ENCODE assay signal across 8 cellular contexts in genomic region chr1:151908228-151908691, GRCh38.
DNase-seq lines count a peak whose midpoint lies in the region; ATAC-seq and TF ChIP-seq lines count a peak whose summit lies in the region.

No MANE protein-coding gene starts in this region.

- H3K4me3 ChIP-seq in HUES48 (ENCODE audit: low read depth, low read length) = peak overlapping the region; percentile 83
- peak overlapping the region; percentile 73 to 89 for H3K4me3 ChIP-seq in muscle layer of duodenum (ENCODE audit: low read depth in 1 of 2, low read length in 2 of 2)

- H3K9me3 Mint-ChIP-seq in activated naive CD8-positive, alpha-beta T cell treated with anti-CD3 and anti-CD28 coated beads, Interleukin-2, amount 50 U/mL, for 24 hours = peaks cover 11% of the 10 kb centered on the region

- peak; percentile 49 for TF ChIP-seq CTCF in C4-2B (conservative IDR thresholded peaks at IDR 0.05)

- H3K27me3 ChIP-seq in HUES48 (ENCODE audit: control insufficient read depth, insufficient read depth, low read length) = no peaks in the 10 kb centered on the region
- no peaks in the 10 kb centered on the region for H3K27me3 ChIP-seq in muscle layer of duodenum (ENCODE audit: low read depth, low read length)

- ATAC-seq in activated naive CD8-positive, alpha-beta T cell treated with anti-CD3 and anti-CD28 coated beads, Interleukin-2, amount 50 U/mL, for 24 hours = no peak
- no peak for ATAC-seq in GM18861 (IDR thresholded peaks at IDR 0.05; ENCODE audit: unreplicated experiment)
- ATAC-seq in HG02870 (IDR thresholded peaks at IDR 0.05; ENCODE audit: unreplicated experiment) = no peak

- H3K9ac ChIP-seq in HUES48 (ENCODE audit: low read depth, low read length) = no peak overlapping the region

- H3K4me1 ChIP-seq in HUES48 (ENCODE audit: control insufficient read depth, insufficient read depth, low read length) (peaks cover 10% of the 10 kb centered on the region; the same call in 1 of the 2 replicates), muscle layer of duodenum (ENCODE audit: control insufficient read depth in 1 of 2, insufficient read depth in 2 of 2, low read length in 2 of 2) (peaks cover 0 to 13% of the 10 kb centered on the region in 2 donors)

- H3K27me3 Mint-ChIP-seq in activated naive CD8-positive, alpha-beta T cell treated with anti-CD3 and anti-CD28 coated beads, Interleukin-2, amount 50 U/mL, for 24 hours = no peaks in the 10 kb centered on the region

- peak; percentile 24 for DNase-seq in activated naive CD8-positive, alpha-beta T cell treated with anti-CD3 and anti-CD28 coated beads, Interleukin-2, amount 50 U/mL, for 24 hours
- DNase-seq in pons (ENCODE audit: low spot score) (no peak), NCI-H2107 treated with DMSO at 0.1 percent for 48 hours (lab: John Stamatoyannopoulos, UW; ENCODE audit: unreplicated experiment) (no peak)

- H3K36me3 Mint-ChIP-seq in activated naive CD8-positive, alpha-beta T cell treated with anti-CD3 and anti-CD28 coated beads, Interleukin-2, amount 50 U/mL, for 24 hours (ENCODE audit: low read depth) = peaks cover 47% of the 10 kb centered on the region

- peaks cover 50% of the 10 kb centered on the region for H3K4me1 Mint-ChIP-seq in activated naive CD8-positive, alpha-beta T cell treated with anti-CD3 and anti-CD28 coated beads, Interleukin-2, amount 50 U/mL, for 24 hours

- H3K9me3 ChIP-seq in HUES48 (ENCODE audit: control insufficient read depth, insufficient read depth, low read length) = peaks cover 15% of the 10 kb centered on the region
- no peaks in the 10 kb centered on the region for H3K9me3 ChIP-seq in muscle layer of duodenum (ENCODE audit: control insufficient read depth in 1 of 2, low read length in 2 of 2)

- no peak overlapping the region for H3K27ac ChIP-seq in C4-2B
- no peak overlapping the region for H3K27ac ChIP-seq in HUES48 (ENCODE audit: low read depth, low read length)
- H3K27ac ChIP-seq in muscle layer of duodenum (ENCODE audit: low read length) = peak overlapping the region; percentile 91

- peak overlapping the region; percentile 91 for H3K27ac Mint-ChIP-seq in activated naive CD8-positive, alpha-beta T cell treated with anti-CD3 and anti-CD28 coated beads, Interleukin-2, amount 50 U/mL, for 24 hours

- H3K4me3 Mint-ChIP-seq in activated naive CD8-positive, alpha-beta T cell treated with anti-CD3 and anti-CD28 coated beads, Interleukin-2, amount 50 U/mL, for 24 hours = peak overlapping the region; percentile 88

- H3K36me3 ChIP-seq in HUES48 (ENCODE audit: control insufficient read depth, insufficient read depth, low read length) = peaks cover 4% of the 10 kb centered on the region; the same call in 1 of the 2 replicates
- H3K36me3 ChIP-seq in muscle layer of duodenum (ENCODE audit: control insufficient read depth in 1 of 2, insufficient read depth in 2 of 2, low read length in 2 of 2) = no peaks in the 10 kb centered on the region
